Comparison of ENCODE assay signal across 24 cellular contexts in genomic region chr16:27805828-27806351, GRCh38.
"Had no signal": no experiment of that assay in that cellular context is flagged by ENCODE, and none has a peak within 500 bp of the region (broad histone marks: within the 10 kb centered on the region; RNA-seq: fewer than 3 reads in every experiment).

No MANE protein-coding gene starts in this region.

- H3K4me3 ChIP-seq: SK-N-MC had no signal

- H3K9me3 Mint-ChIP-seq: activated CD8-positive, alpha-beta T cell treated with anti-CD3 and anti-CD28 coated beads for 36 hours; activated T-cell treated with anti-CD3 and anti-CD28 coated beads, Interleukin-2, amount 50 U/mL, for 72 hours; central memory CD8-positive, alpha-beta T cell had no signal

- H3K36me3 Mint-ChIP-seq: activated naive CD8-positive, alpha-beta T cell; brain; T-cell had no signal

- DNase-seq: activated CD4-positive, alpha-beta T cell treated with anti-CD3 and anti-CD28 coated beads, Interleukin-2, amount 50 U/mL, for 1 hour; activated CD4-positive, CD25-positive, alpha-beta regulatory T cell; activated CD8-positive, alpha-beta memory T cell treated with anti-CD3 and anti-CD28 coated beads, Interleukin-2, amount 50 U/mL, for 4 hours; activated CD8-positive, alpha-beta T cell treated with anti-CD3 and anti-CD28 coated beads for 36 hours; activated naive CD4-positive, alpha-beta T cell treated with Interleukin-2 at 50 U/mL for 16 hours; activated T-cell treated with anti-CD3 and anti-CD28 coated beads, Interleukin-2, amount 50 U/mL, for 72 hours; amygdala; Karpas-422; MM.1S; NCI-H1105; NCI-H1436; NCI-H1694 treated with DMSO at 0.1 percent for 48 hours; NCI-H2029 treated with DMSO at 0.1 percent for 48 hours; NCI-H524; PC-3; T-cell; T-helper 2 cell; T1000 had no signal

- H3K4me3 Mint-ChIP-seq: activated CD8-positive, alpha-beta T cell treated with anti-CD3 and anti-CD28 coated beads for 36 hours; activated naive CD8-positive, alpha-beta T cell; activated T-cell treated with anti-CD3 and anti-CD28 coated beads, Interleukin-2, amount 50 U/mL, for 72 hours; brain; central memory CD8-positive, alpha-beta T cell; T-cell had no signal

- H3K27ac Mint-ChIP-seq: activated CD8-positive, alpha-beta T cell treated with anti-CD3 and anti-CD28 coated beads for 36 hours; activated naive CD8-positive, alpha-beta T cell; activated T-cell treated with anti-CD3 and anti-CD28 coated beads, Interleukin-2, amount 50 U/mL, for 72 hours; brain; T-cell had no signal

- ATAC-seq: activated CD8-positive, alpha-beta T cell treated with anti-CD3 and anti-CD28 coated beads for 36 hours; activated T-cell treated with anti-CD3 and anti-CD28 coated beads, Interleukin-2, amount 50 U/mL, for 72 hours; PC-3; T-cell had no signal

- FAIRE-seq: astrocyte, TTC549 had no signal

- H3K27ac ChIP-seq: SK-N-MC had no signal
